12 cellular contexts compared by ENCODE assay signal in the genomic region with DNA sequence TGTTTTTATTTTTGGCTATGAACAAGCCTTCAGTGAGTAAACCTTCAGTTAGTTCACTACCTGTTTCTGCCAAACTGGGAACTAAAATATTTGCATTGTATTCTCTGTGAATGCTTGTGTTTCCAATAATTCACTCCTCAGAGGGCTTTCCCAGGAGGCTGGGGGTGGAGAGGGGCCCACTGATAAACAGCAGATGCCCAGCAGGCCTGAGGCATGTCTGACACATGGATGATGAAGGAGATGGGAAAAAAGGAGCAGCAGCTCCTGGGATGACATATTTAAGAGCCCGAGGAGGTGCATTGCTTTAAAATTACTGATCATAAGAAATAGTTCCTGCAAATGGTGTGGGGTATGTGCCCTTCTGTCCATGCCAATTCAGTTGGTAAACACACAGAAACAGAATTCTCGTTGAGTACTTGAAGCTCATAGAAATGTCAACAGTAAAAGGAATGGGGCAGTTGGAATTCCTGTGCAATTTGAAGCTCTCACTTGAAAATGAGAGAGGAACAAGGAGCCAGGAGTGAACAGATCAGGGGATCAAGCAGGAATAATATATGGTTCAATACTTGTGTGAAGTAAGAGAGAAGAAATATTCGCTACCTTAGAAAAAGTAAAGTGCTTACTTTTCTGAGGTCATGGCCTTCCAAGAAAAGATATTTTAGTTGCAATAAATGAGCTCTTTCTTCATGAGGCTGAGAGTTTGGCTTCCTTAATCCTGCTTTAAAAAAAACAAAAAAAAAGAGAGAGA. TPM values are rescaled to one million over a fixed set of nuclear protein-coding genes. Genes with fewer than 3 reads are reported as not detected.
A peak's percentile ranks its signal among the peaks of the same experiment; 100 is the strongest.
DNase-seq lines count a peak whose midpoint lies in the region; ATAC-seq and TF ChIP-seq lines count a peak whose summit lies in the region.
"Had no signal": no experiment of that assay in that cellular context is flagged by ENCODE, and none has a peak within 500 bp of the region (broad histone marks: within the 10 kb centered on the region; RNA-seq: fewer than 3 reads in every experiment).

No MANE protein-coding gene starts in this region.

- CTCF ChIA-PET in MCF 10A (lab: Yijun Ruan, JAX): interaction anchor here (0.6 to 2.2 kb wide), 3 partner anchors 14 to 845 kb away, joined by 3 to 12 read pairs (median 3); no protein-coding TSS in a partner anchor

- H3K27ac ChIP-seq in esophagus muscularis mucosa (replicated peaks in 1 of 4): no peak overlapping the region
- H3K27ac ChIP-seq in lung (ENCODE audit: low read depth in 1 of 2, low read length in 1 of 2): peak overlapping the region in 1 of 2 donors; percentile 47
- peak overlapping the region in 3 of 4 donors; percentile 10 to 39 (median 38) for H3K27ac ChIP-seq in upper lobe of left lung

- no peaks in the 10 kb centered on the region for H3K27me3 Mint-ChIP-seq in MCF 10A (ENCODE audit: insufficient read depth, unreplicated experiment)

- TF ChIP-seq POLR2A in esophagus muscularis mucosa (IDR thresholded peaks at IDR 0.05; ENCODE audit: low read depth): no peak
- TF ChIP-seq POLR2A in upper lobe of left lung (IDR thresholded peaks at IDR 0.05): no peak

- peak; percentile 12 for ATAC-seq in lung (ENCODE audit: insufficient read depth, low FRiP score)
- ATAC-seq in upper lobe of left lung (ENCODE audit: low FRiP score in 2 of 2): peak in 1 of 2 donors; percentile 56
- ATAC-seq in HG02588 (IDR thresholded peaks at IDR 0.05; ENCODE audit: unreplicated experiment): no peak

- H3K36me3 ChIP-seq in esophagus muscularis mucosa (no peaks in the 10 kb centered on the region), lung (ENCODE audit: control insufficient read depth in 2 of 2, insufficient read depth in 2 of 2, low read length in 2 of 2) (no peaks in the 10 kb centered on the region), upper lobe of left lung (no peaks in the 10 kb centered on the region)

- H3K4me3 Mint-ChIP-seq in MCF 10A (ENCODE audit: unreplicated experiment): no peak overlapping the region
- H3K4me3 Mint-ChIP-seq: HFFc6 had no signal

- TF ChIP-seq EP300 in esophagus muscularis mucosa (IDR thresholded peaks at IDR 0.05) (no peak), upper lobe of left lung (IDR thresholded peaks at IDR 0.05) (no peak)

- no peaks in the 10 kb centered on the region for H3K36me3 Mint-ChIP-seq in MCF 10A (ENCODE audit: insufficient read depth, unreplicated experiment)

- no TSS peak for BruUV-seq in MCF 10A (replicated peaks; lab: Mats Ljungman, UMichigan)

- peaks cover 10% of the 10 kb centered on the region for H3K4me1 Mint-ChIP-seq in MCF 10A (ENCODE audit: insufficient read depth, unreplicated experiment)

- H3K4me1 ChIP-seq in esophagus muscularis mucosa (no peaks in the 10 kb centered on the region), lung (ENCODE audit: control insufficient read depth in 2 of 2, insufficient read depth in 2 of 2, low read length in 2 of 2) (no peaks in the 10 kb centered on the region), upper lobe of left lung (peaks cover 0 to 18% (median 0%) of the 10 kb centered on the region in 4 donors)

- DNase-seq in NCI-H2171 treated with DMSO at 0.1 percent for 48 hours (lab: John Stamatoyannopoulos, UW) (peak; percentile 28), NCI-H2171 (lab: John Stamatoyannopoulos, UW) (no peak), esophagus muscularis mucosa (ENCODE audit: extremely low spot score) (peak; percentile 37), lung (ENCODE audit: low spot score) (no peak), upper lobe of left lung (no peak), NCI-H1105 (lab: John Stamatoyannopoulos, UW) (no peak), MCF 10A (ENCODE audit: unreplicated experiment) (no peak)
- DNase-seq: HFFc6, Karpas-422, NCI-H2081 treated with DMSO at 0.1 percent for 48 hours, SHP77 had no signal

- no peaks in the 10 kb centered on the region for H3K9me3 Mint-ChIP-seq in MCF 10A (ENCODE audit: unreplicated experiment)
- H3K9me3 Mint-ChIP-seq: HFFc6 had no signal

- no peak overlapping the region for H3K27ac Mint-ChIP-seq in MCF 10A (ENCODE audit: low read depth, unreplicated experiment)
- H3K27ac Mint-ChIP-seq: HFFc6 had no signal

- no peaks in the 10 kb centered on the region for H3K27me3 ChIP-seq in esophagus muscularis mucosa
- H3K27me3 ChIP-seq in lung (ENCODE audit: control insufficient read depth, insufficient read depth): no peaks in the 10 kb centered on the region
- H3K27me3 ChIP-seq in upper lobe of left lung: no peaks in the 10 kb centered on the region

- H3K4me3 ChIP-seq in esophagus muscularis mucosa (no peak overlapping the region), lung (no peak overlapping the region), upper lobe of left lung (no peak overlapping the region)

- H3K9me3 ChIP-seq in esophagus muscularis mucosa (no peaks in the 10 kb centered on the region), lung (ENCODE audit: control insufficient read depth in 2 of 2, insufficient read depth in 1 of 2, low read length in 1 of 2) (no peaks in the 10 kb centered on the region), upper lobe of left lung (no peaks in the 10 kb centered on the region)

- TF ChIP-seq CTCF in esophagus muscularis mucosa (IDR thresholded peaks at IDR 0.05) (no peak), lung (IDR thresholded peaks at IDR 0.05; ENCODE audit: control extremely low read depth, extremely low read depth) (no peak), upper lobe of left lung (IDR thresholded peaks at IDR 0.05) (no peak), MCF 10A (IDR thresholded peaks at IDR 0.05; ENCODE audit: unreplicated experiment) (no peak)

- 73% methylated on average over 3 of the region's 3 CpGs for WGBS in esophagus muscularis mucosa
- 49 to 71% methylated on average over 3 of the region's 3 CpGs for WGBS in lung, 2 donors
- 49 to 61% methylated on average over 3 of the region's 3 CpGs for WGBS in upper lobe of left lung, 2 donors

- intact Hi-C loops in esophagus muscularis mucosa (cut with DNase I): no loop called here
- intact Hi-C loops in MCF 10A (cut with micrococcal nuclease): loop anchor here (10.0 kb wide), 1 partner anchor 563 kb away; a partner anchor contains a TSS

- POLR2A ChIA-PET in MCF 10A (lab: Yijun Ruan, JAX): no interaction called here

RNA-seq across cellular contexts. Expression of a gene that starts 22.1 kb away (rescaled TPM):
- total RNA-seq in esophagus muscularis mucosa: 10 to 100 TPM; 11.2 to 25.5 (median 21.6) TPM
- total RNA-seq in lung: 100 to 1,000 TPM in 1 of 2 donors, 10 to 100 TPM in 1; 45.9 to 135 TPM
- 10 to 100 TPM; 62.2 to 91.8 TPM for polyA plus RNA-seq in lung
- total RNA-seq in upper lobe of left lung: 10 to 100 TPM; 36.1 to 81.7 (median 67.5) TPM
- 0.28 TPM in 1 of 2 replicates, not detected in the other for total RNA-seq in MCF 10A (2022)

Comparison
In these comparisons a context has a peak if more than half of its experiments do, and no peak if none do; other contexts are left out.
1. DNase-seq: peak in NCI-H2171 treated with DMSO at 0.1 percent for 48 hours (single experiment) and esophagus muscularis mucosa (single experiment); none in NCI-H2171 (single experiment), lung (single experiment), upper lobe of left lung (0 of 2), NCI-H1105 (single experiment) and MCF 10A (single experiment).
2. H3K27ac ChIP-seq: peak in upper lobe of left lung (3 of 4); none in esophagus muscularis mucosa (0 of 4).